In the genomic region with DNA sequence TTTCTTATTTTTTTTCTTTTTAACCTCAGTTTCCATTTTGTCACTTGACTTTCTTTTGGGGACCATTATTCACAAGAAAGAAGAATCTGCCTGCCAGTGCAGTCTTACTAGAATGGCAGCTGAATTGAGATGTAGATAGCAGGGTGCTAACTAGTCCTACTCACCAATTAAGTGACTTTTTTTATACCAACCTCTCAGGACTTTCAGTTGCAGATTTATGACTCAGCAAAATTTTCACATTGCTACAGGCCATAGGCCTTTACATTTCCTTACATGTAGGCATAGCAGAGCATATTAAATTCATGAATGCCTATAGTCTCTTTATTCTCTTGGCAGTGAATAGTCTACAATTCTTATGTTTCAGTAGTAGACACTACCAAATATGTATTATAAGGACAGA, we compare ENCODE assay signal across 15 cellular contexts. TPM values are rescaled to one million over a fixed set of nuclear protein-coding genes. Genes with fewer than 3 reads are reported as not detected.
A peak's percentile ranks its signal among the peaks of the same experiment; 100 is the strongest.
DNase-seq lines count a peak whose midpoint lies in the region; ATAC-seq and TF ChIP-seq lines count a peak whose summit lies in the region.
"Had no signal": no experiment of that assay in that cellular context is flagged by ENCODE, and none has a peak within 500 bp of the region (broad histone marks: within the 10 kb centered on the region; RNA-seq: fewer than 3 reads in every experiment).

No MANE protein-coding gene starts in this region.

- peak; percentile 39 for ATAC-seq in HG03175 (IDR thresholded peaks at IDR 0.05; ENCODE audit: unreplicated experiment)
- ATAC-seq in WTC11: no peak
- ATAC-seq: natural killer cell treated with Interleukin-12 subunit alpha and Interleukin-12 subunit beta and Interleukin-15 and Interleukin-18, amount 100 ng/mL, for 72 hours had no signal

- no peaks in the 10 kb centered on the region for H3K9me3 ChIP-seq in breast epithelium
- no peaks in the 10 kb centered on the region for H3K9me3 ChIP-seq in MG63
- H3K9me3 ChIP-seq: SJCRH30 had no signal

- CTCF ChIA-PET in MCF 10A (lab: Yijun Ruan, JAX): no interaction called here
- CTCF ChIA-PET in WTC11 (lab: Charles Lee): no interaction called here

- POLR2A ChIA-PET in MCF 10A (lab: Yijun Ruan, JAX): no interaction called here
- POLR2A ChIA-PET in WTC11 (lab: Charles Lee): no interaction called here

- H3K4me1 Mint-ChIP-seq in MCF 10A (ENCODE audit: insufficient read depth, unreplicated experiment) (no peaks in the 10 kb centered on the region), WTC11 (peaks cover 6% of the 10 kb centered on the region)

- no peak for TF ChIP-seq POLR2A in breast epithelium (IDR thresholded peaks at IDR 0.05)

- H3K9me3 Mint-ChIP-seq in MCF 10A (ENCODE audit: unreplicated experiment) (no peaks in the 10 kb centered on the region), WTC11 (no peaks in the 10 kb centered on the region)
- H3K9me3 Mint-ChIP-seq: activated T-helper 1 cell treated with anti-CD3 and anti-CD28 coated beads, Interleukin-12 subunit alpha, Interleukin-12 subunit beta, Interleukin-2, Interleukin-4 antibody, amounts not matched to agents 30 ng/mL and 10 ng/mL and 1 ng/mL, durations not matched to agents 14 hours and 24 hours and 36 hours; natural killer cell treated with Interleukin-12 subunit alpha and Interleukin-12 subunit beta and Interleukin-15 and Interleukin-18, amount 100 ng/mL, for 72 hours had no signal

- intact Hi-C loops in MCF 10A (cut with micrococcal nuclease) (no loop called here), breast epithelium (cut with DNase I; ENCODE audit: low total_unique reads) (no loop called here)

- H3K27me3 ChIP-seq in breast epithelium: no peaks in the 10 kb centered on the region
- no peaks in the 10 kb centered on the region for H3K27me3 ChIP-seq in MG63
- H3K27me3 ChIP-seq: SJCRH30 had no signal

- BruUV-seq in MCF 10A (replicated peaks; lab: Mats Ljungman, UMichigan): no TSS peak

- H3K4me3 Mint-ChIP-seq in MCF 10A (ENCODE audit: unreplicated experiment) (no peak overlapping the region), WTC11 (no peak overlapping the region)
- H3K4me3 Mint-ChIP-seq: activated T-helper 1 cell treated with anti-CD3 and anti-CD28 coated beads, Interleukin-12 subunit alpha, Interleukin-12 subunit beta, Interleukin-2, Interleukin-4 antibody, amounts not matched to agents 30 ng/mL and 10 ng/mL and 1 ng/mL, durations not matched to agents 14 hours and 24 hours and 36 hours; natural killer cell treated with Interleukin-12 subunit alpha and Interleukin-12 subunit beta and Interleukin-15 and Interleukin-18, amount 100 ng/mL, for 72 hours had no signal

- peak overlapping the region; percentile 83 for H3K27ac Mint-ChIP-seq in MCF 10A (ENCODE audit: low read depth, unreplicated experiment)
- peak overlapping the region; percentile 64; the same call in 1 of the 2 replicates for H3K27ac Mint-ChIP-seq in WTC11
- H3K27ac Mint-ChIP-seq: activated T-helper 1 cell treated with anti-CD3 and anti-CD28 coated beads, Interleukin-12 subunit alpha, Interleukin-12 subunit beta, Interleukin-2, Interleukin-4 antibody, amounts not matched to agents 30 ng/mL and 10 ng/mL and 1 ng/mL, durations not matched to agents 14 hours and 24 hours and 36 hours had no signal

- no peak for TF ChIP-seq CTCF in MCF 10A (IDR thresholded peaks at IDR 0.05; ENCODE audit: unreplicated experiment)
- no peak for TF ChIP-seq CTCF in breast epithelium (IDR thresholded peaks at IDR 0.05)
- TF ChIP-seq CTCF in WTC11 (IDR thresholded peaks at IDR 0.05): no peak

- H3K27ac ChIP-seq in breast epithelium: no peak overlapping the region
- H3K27ac ChIP-seq: SJCRH30 had no signal

- DNase-seq in MCF 10A (ENCODE audit: unreplicated experiment) (peak; percentile 5), breast epithelium (ENCODE audit: low spot score in 2 of 2) (no peak), WTC11 (ENCODE audit: low spot score) (no peak), superior temporal gyrus (ENCODE audit: extremely low spot score) (peak; percentile 4), NCI-H774 (lab: John Stamatoyannopoulos, UW) (no peak), MG63 (no peak)
- no peak for DNase-seq in stimulated activated naive CD4-positive, alpha-beta T cell treated with Interleukin-2 at 50 U/mL for 16 hours (lab: John Stamatoyannopoulos, UW)
- DNase-seq: activated CD4-positive, CD25-positive, alpha-beta regulatory T cell; Karpas-422; NCI-H510A treated with DMSO at 0.1 percent for 48 hours; SJCRH30; stimulated activated CD4-positive, alpha-beta T cell treated with anti-CD3 and anti-CD28 coated beads, Interleukin-12 subunit alpha, Interleukin-12 subunit beta, amount 100 ng/mL, for 4 hours had no signal

- H3K27me3 Mint-ChIP-seq in MCF 10A (ENCODE audit: insufficient read depth, unreplicated experiment) (no peaks in the 10 kb centered on the region), WTC11 (ENCODE audit: low read depth) (no peaks in the 10 kb centered on the region)
- H3K27me3 Mint-ChIP-seq: natural killer cell treated with Interleukin-12 subunit alpha and Interleukin-12 subunit beta and Interleukin-15 and Interleukin-18, amount 100 ng/mL, for 72 hours had no signal

- H3K36me3 ChIP-seq in breast epithelium (no peaks in the 10 kb centered on the region), MG63 (no peaks in the 10 kb centered on the region)

- H3K4me3 ChIP-seq in breast epithelium (no peak overlapping the region), MG63 (no peak overlapping the region)
- H3K4me3 ChIP-seq: SJCRH30 had no signal

- H3K36me3 Mint-ChIP-seq in MCF 10A (ENCODE audit: insufficient read depth, unreplicated experiment) (peaks cover 12% of the 10 kb centered on the region), WTC11 (no peaks in the 10 kb centered on the region)
- H3K36me3 Mint-ChIP-seq: natural killer cell treated with Interleukin-12 subunit alpha and Interleukin-12 subunit beta and Interleukin-15 and Interleukin-18, amount 100 ng/mL, for 72 hours had no signal

- no peaks in the 10 kb centered on the region for H3K4me1 ChIP-seq in breast epithelium
- H3K4me1 ChIP-seq: SJCRH30 had no signal

TF ChIP-seq in WTC11, 78 proteins besides CTCF, POLR2A, EP300 and RAD21 (continues in another document):
- TF ChIP-seq MYBL2 (CRISPR knock-in tag; IDR thresholded peaks at IDR 0.05): no peak
- TF ChIP-seq, protein P1, sequence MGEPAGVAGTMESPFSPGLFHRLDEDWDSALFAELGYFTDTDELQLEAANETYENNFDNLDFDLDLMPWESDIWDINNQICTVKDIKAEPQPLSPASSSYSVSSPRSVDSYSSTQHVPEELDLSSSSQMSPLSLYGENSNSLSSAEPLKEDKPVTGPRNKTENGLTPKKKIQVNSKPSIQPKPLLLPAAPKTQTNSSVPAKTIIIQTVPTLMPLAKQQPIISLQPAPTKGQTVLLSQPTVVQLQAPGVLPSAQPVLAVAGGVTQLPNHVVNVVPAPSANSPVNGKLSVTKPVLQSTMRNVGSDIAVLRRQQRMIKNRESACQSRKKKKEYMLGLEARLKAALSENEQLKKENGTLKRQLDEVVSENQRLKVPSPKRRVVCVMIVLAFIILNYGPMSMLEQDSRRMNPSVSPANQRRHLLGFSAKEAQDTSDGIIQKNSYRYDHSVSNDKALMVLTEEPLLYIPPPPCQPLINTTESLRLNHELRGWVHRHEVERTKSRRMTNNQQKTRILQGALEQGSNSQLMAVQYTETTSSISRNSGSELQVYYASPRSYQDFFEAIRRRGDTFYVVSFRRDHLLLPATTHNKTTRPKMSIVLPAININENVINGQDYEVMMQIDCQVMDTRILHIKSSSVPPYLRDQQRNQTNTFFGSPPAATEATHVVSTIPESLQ (CRISPR knock-in tag; IDR thresholded peaks at IDR 0.05): no peak
- TF ChIP-seq, protein P2, sequence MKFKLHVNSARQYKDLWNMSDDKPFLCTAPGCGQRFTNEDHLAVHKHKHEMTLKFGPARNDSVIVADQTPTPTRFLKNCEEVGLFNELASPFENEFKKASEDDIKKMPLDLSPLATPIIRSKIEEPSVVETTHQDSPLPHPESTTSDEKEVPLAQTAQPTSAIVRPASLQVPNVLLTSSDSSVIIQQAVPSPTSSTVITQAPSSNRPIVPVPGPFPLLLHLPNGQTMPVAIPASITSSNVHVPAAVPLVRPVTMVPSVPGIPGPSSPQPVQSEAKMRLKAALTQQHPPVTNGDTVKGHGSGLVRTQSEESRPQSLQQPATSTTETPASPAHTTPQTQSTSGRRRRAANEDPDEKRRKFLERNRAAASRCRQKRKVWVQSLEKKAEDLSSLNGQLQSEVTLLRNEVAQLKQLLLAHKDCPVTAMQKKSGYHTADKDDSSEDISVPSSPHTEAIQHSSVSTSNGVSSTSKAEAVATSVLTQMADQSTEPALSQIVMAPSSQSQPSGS (CRISPR knock-in tag; IDR thresholded peaks at IDR 0.05; ENCODE audit: borderline replicate concordance, low read depth): no peak
- no peak for TF ChIP-seq JAZF1 (CRISPR knock-in tag; IDR thresholded peaks at IDR 0.05)
- TF ChIP-seq, protein P3, sequence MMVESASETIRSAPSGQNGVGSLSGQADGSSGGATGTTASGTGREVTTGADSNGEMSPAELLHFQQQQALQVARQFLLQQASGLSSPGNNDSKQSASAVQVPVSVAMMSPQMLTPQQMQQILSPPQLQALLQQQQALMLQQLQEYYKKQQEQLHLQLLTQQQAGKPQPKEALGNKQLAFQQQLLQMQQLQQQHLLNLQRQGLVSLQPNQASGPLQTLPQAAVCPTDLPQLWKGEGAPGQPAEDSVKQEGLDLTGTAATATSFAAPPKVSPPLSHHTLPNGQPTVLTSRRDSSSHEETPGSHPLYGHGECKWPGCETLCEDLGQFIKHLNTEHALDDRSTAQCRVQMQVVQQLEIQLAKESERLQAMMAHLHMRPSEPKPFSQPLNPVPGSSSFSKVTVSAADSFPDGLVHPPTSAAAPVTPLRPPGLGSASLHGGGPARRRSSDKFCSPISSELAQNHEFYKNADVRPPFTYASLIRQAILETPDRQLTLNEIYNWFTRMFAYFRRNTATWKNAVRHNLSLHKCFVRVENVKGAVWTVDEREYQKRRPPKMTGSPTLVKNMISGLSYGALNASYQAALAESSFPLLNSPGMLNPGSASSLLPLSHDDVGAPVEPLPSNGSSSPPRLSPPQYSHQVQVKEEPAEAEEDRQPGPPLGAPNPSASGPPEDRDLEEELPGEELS (CRISPR knock-in tag; IDR thresholded peaks at IDR 0.05): no peak

RNA-seq across cellular contexts. Expression of gene FKTN, which starts 54.1 kb away (rescaled TPM):
- total RNA-seq in MCF 10A (2022) (34.5 and 38.3 TPM in 2 replicates), breast epithelium (10 to 100 TPM in 2 of 3 donors, 1 to 10 TPM in 1; 9.4 to 29.0 (median 12.1) TPM), WTC11 (2021) (10.8 to 15.1 TPM (median 14.5 TPM) in 3 replicates)
- total RNA-seq in MG63 (2014; rRNA removed; shearing (Covaris generic); ENCODE audit: low replicate concordance): 8.1 and 13.2 TPM in 2 replicates

RNA-seq across cellular contexts. Expression of gene FSD1L, which starts 56.0 kb away (rescaled TPM):
- total RNA-seq in MCF 10A (2022): 6.8 and 7.2 TPM in 2 replicates
- total RNA-seq in breast epithelium: 1 to 10 TPM; 3.4 to 5.9 (median 5.2) TPM
- total RNA-seq in WTC11 (2021): 4.5 to 5.3 TPM (median 4.6 TPM) in 3 replicates
- total RNA-seq in MG63 (2014; rRNA removed; shearing (Covaris generic); ENCODE audit: low replicate concordance): 2.1 and 7.4 TPM in 2 replicates

Comparison
In these comparisons a context has a peak if more than half of its experiments do, and no peak if none do; other contexts are left out.
1. DNase-seq: peak in MCF 10A (single experiment) and superior temporal gyrus (single experiment); none in breast epithelium (0 of 2), WTC11 (single experiment), NCI-H774 (single experiment), MG63 (single experiment) and stimulated activated naive CD4-positive, alpha-beta T cell treated with Interleukin-2 at 50 U/mL for 16 hours (single experiment).